ENCODE assay signal across 1 cellular context in genomic region chr22:35633520-35633919, GRCh38.
TF ChIP-seq lines count a peak whose summit lies in the region.

No MANE protein-coding gene starts in this region.

TF ChIP-seq in WTC11, 78 proteins besides CTCF, POLR2A, EP300 and RAD21:
- peak; percentile 98 for TF ChIP-seq ZBTB43 (CRISPR knock-in tag; IDR thresholded peaks at IDR 0.05)
- no peak for TF ChIP-seq ZNF121 (CRISPR knock-in tag; IDR thresholded peaks at IDR 0.05)
- TF ChIP-seq GABPB1 (CRISPR knock-in tag; IDR thresholded peaks at IDR 0.05) = no peak
